Comparison of ENCODE assay signal across 36 cellular contexts in the genomic region with DNA sequence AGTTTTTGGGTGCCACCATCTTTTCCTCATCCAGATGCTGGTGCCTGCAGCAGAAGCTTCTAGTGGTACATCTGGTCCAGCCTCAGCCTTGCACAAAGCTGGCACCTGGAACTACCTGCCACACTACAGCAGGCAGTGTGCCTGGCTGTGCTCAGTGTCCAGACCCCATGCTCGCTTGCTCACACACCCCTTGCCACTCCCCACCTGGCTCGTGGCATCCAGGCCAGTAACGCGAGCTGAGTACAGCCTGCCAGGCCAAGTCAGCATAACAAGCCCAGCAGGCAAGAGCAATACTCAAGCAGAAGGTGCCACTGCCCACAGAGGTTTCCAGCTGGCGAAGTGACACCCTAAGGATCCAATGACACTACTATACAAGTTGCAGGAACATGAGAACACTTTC. TPM values are rescaled to one million over a fixed set of nuclear protein-coding genes. Genes with fewer than 3 reads are reported as not detected.
"Had no signal": no experiment of that assay in that cellular context is flagged by ENCODE, and none has a peak within 500 bp of the region (broad histone marks: within the 10 kb centered on the region; RNA-seq: fewer than 3 reads in every experiment).

No MANE protein-coding gene starts in this region.

- H3K36me3 Mint-ChIP-seq: activated CD8-positive, alpha-beta memory T cell treated with anti-CD3 and anti-CD28 coated beads, Interleukin-2, amount 10 ng/mL, durations not matched to agents 7 days and 5 days; activated naive CD4-positive, alpha-beta T cell treated with anti-CD3 and anti-CD28 coated beads, Interleukin-2, amount 10 ng/mL, durations not matched to agents 7 days and 5 days; activated naive CD8-positive, alpha-beta T cell; brain had no signal

- H3K27ac Mint-ChIP-seq: activated CD4-positive, alpha-beta memory T cell treated with anti-CD3 and anti-CD28 coated beads, Interleukin-2, amount 10 ng/mL, durations not matched to agents 7 days and 5 days; activated CD8-positive, alpha-beta memory T cell treated with anti-CD3 and anti-CD28 coated beads, Interleukin-2, amount 10 ng/mL, durations not matched to agents 7 days and 5 days; activated naive CD4-positive, alpha-beta T cell treated with anti-CD3 and anti-CD28 coated beads, Interleukin-2, amount 10 ng/mL, durations not matched to agents 7 days and 5 days; activated naive CD8-positive, alpha-beta T cell; activated naive CD8-positive, alpha-beta T cell treated with anti-CD3 and anti-CD28 coated beads, Interleukin-2, amount 50 U/mL, for 24 hours; brain had no signal

- H3K36me3 ChIP-seq: MG63, SJSA1 had no signal

- ATAC-seq: activated CD8-positive, alpha-beta memory T cell treated with anti-CD3 and anti-CD28 coated beads, Interleukin-2, amount 10 ng/mL, durations not matched to agents 7 days and 5 days; activated naive CD8-positive, alpha-beta T cell treated with anti-CD3 and anti-CD28 coated beads, Interleukin-2, amount 50 U/mL, for 24 hours; Panc1; SK-N-SH treated with all-trans-retinoic acid at 6 μM for 48 hours had no signal

- H3K4me1 ChIP-seq: SJSA1 had no signal

- H3K27me3 ChIP-seq: MG63, SJSA1 had no signal

- H3K4me3 ChIP-seq: MG63, SJSA1 had no signal

- H3K4me3 Mint-ChIP-seq: activated CD4-positive, alpha-beta memory T cell treated with anti-CD3 and anti-CD28 coated beads, Interleukin-2, amount 10 ng/mL, durations not matched to agents 7 days and 5 days; activated CD8-positive, alpha-beta memory T cell treated with anti-CD3 and anti-CD28 coated beads, Interleukin-2, amount 10 ng/mL, durations not matched to agents 7 days and 5 days; activated naive CD4-positive, alpha-beta T cell treated with anti-CD3 and anti-CD28 coated beads, Interleukin-2, amount 10 ng/mL, durations not matched to agents 7 days and 5 days; activated naive CD8-positive, alpha-beta T cell; activated naive CD8-positive, alpha-beta T cell treated with anti-CD3 and anti-CD28 coated beads, Interleukin-2, amount 50 U/mL, for 24 hours; brain had no signal

- H3K9me3 Mint-ChIP-seq: activated naive CD8-positive, alpha-beta T cell treated with anti-CD3 and anti-CD28 coated beads, Interleukin-2, amount 50 U/mL, for 24 hours; brain had no signal

- DNase-seq: activated CD4-positive, alpha-beta memory T cell treated with anti-CD3 and anti-CD28 coated beads, Interleukin-2, amount 10 ng/mL, durations not matched to agents 7 days and 5 days; activated CD4-positive, alpha-beta T cell treated with anti-CD3 and anti-CD28 coated beads for 1 hour; activated CD4-positive, alpha-beta T cell treated with anti-CD3 and anti-CD28 coated beads for 48 hours; activated CD4-positive, CD25-positive, alpha-beta regulatory T cell; activated CD8-positive, alpha-beta memory T cell treated with anti-CD3 and anti-CD28 coated beads for 24 hours; activated CD8-positive, alpha-beta memory T cell treated with anti-CD3 and anti-CD28 coated beads, Interleukin-2, amount 10 ng/mL, durations not matched to agents 7 days and 5 days; activated CD8-positive, alpha-beta memory T cell treated with anti-CD3 and anti-CD28 coated beads, Interleukin-2, amount 50 U/mL, for 48 hours; activated effector memory CD4-positive, alpha-beta T cell treated with Interleukin-2 at 50 U/mL for 16 hours; activated naive CD4-positive, alpha-beta T cell treated with anti-CD3 and anti-CD28 coated beads, Interleukin-2, amount 10 ng/mL, durations not matched to agents 7 days and 5 days; activated naive CD8-positive, alpha-beta T cell treated with anti-CD3 and anti-CD28 coated beads, Interleukin-2, amount 50 U/mL, for 24 hours; activated T-cell treated with anti-CD3 and anti-CD28 coated beads, Interleukin-2, amount 50 U/mL, for 48 hours; anterior cingulate cortex; Kasumi-1; KG1; MG63; NCI-H1048; NCI-H1105 treated with DMSO at 0.1 percent for 48 hours; NCI-H1436; NCI-H1694; NCI-H2029; NCI-H345; NCI-H524 treated with DMSO at 0.1 percent for 48 hours; SHP77 treated with DMSO at 0.1 percent for 48 hours; SW 1271; T-helper 1 cell; T-helper 2 cell; T-helper 9 cell had no signal

- H3K9me3 ChIP-seq: MG63 had no signal

- H3K27me3 Mint-ChIP-seq: activated CD4-positive, alpha-beta memory T cell treated with anti-CD3 and anti-CD28 coated beads, Interleukin-2, amount 10 ng/mL, durations not matched to agents 7 days and 5 days; activated CD8-positive, alpha-beta memory T cell treated with anti-CD3 and anti-CD28 coated beads, Interleukin-2, amount 10 ng/mL, durations not matched to agents 7 days and 5 days; activated naive CD4-positive, alpha-beta T cell treated with anti-CD3 and anti-CD28 coated beads, Interleukin-2, amount 10 ng/mL, durations not matched to agents 7 days and 5 days; activated naive CD8-positive, alpha-beta T cell; activated naive CD8-positive, alpha-beta T cell treated with anti-CD3 and anti-CD28 coated beads, Interleukin-2, amount 50 U/mL, for 24 hours; brain had no signal

- H3K27ac ChIP-seq: SJSA1, VCaP had no signal

- H3K4me1 Mint-ChIP-seq: activated CD4-positive, alpha-beta memory T cell treated with anti-CD3 and anti-CD28 coated beads, Interleukin-2, amount 10 ng/mL, durations not matched to agents 7 days and 5 days; activated CD8-positive, alpha-beta memory T cell treated with anti-CD3 and anti-CD28 coated beads, Interleukin-2, amount 10 ng/mL, durations not matched to agents 7 days and 5 days; activated naive CD4-positive, alpha-beta T cell treated with anti-CD3 and anti-CD28 coated beads, Interleukin-2, amount 10 ng/mL, durations not matched to agents 7 days and 5 days; activated naive CD8-positive, alpha-beta T cell treated with anti-CD3 and anti-CD28 coated beads, Interleukin-2, amount 50 U/mL, for 24 hours; brain had no signal

RNA-seq across cellular contexts. Expression of a gene that starts 29.7 kb away (rescaled TPM):
- total RNA-seq: activated CD4-positive, alpha-beta memory T cell treated with anti-CD3 and anti-CD28 coated beads, Interleukin-2, amount 10 ng/mL, durations not matched to agents 7 days and 5 days; activated CD8-positive, alpha-beta memory T cell treated with anti-CD3 and anti-CD28 coated beads, Interleukin-2, amount 10 ng/mL, durations not matched to agents 7 days and 5 days; bronchial epithelial cell; NCI-H460; RPMI7951; SJSA1 had no signal
